17 cellular contexts compared by ENCODE assay signal in the genomic region with DNA sequence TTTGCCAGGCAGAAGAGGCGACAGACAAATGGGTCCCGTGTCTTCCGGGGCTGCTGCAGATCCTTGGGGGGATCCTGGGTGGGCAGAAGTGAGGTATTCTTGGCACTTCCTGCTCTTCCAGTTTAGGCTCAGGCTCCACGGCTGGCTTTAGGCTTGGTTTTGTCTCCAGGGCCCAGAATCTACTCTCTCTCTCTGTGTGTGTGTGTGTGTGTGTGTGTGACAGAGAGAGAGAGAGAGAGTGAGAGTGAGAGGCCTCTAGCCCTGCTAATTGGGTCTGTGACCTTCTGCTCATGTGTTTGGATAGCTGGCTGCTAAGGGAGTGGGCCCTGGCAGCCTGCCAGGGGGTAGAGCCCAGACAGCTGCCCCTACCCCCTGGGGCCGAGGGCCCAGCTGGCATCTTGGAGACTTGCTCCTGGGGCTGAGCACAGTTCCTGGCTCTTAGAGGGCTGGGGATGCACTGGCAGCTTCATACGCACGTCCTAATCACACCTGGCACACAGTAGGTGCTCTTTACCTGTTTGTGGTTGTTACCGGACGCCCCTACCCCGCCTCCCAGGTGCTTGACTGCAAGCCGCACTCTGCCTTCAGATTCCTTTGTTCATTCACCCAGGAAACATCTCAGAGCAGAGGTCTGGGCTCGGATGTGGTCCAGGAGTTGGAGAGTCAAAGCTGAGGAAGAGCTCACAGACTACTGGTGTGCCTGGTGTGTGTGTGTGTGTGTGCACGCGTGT. TPM values are rescaled to one million over a fixed set of nuclear protein-coding genes. Genes with fewer than 3 reads are reported as not detected.
A peak's percentile ranks its signal among the peaks of the same experiment; 100 is the strongest.
DNase-seq lines count a peak whose midpoint lies in the region; ATAC-seq and TF ChIP-seq lines count a peak whose summit lies in the region.
"Had no signal": no experiment of that assay in that cellular context is flagged by ENCODE, and none has a peak within 500 bp of the region (broad histone marks: within the 10 kb centered on the region; RNA-seq: fewer than 3 reads in every experiment).

No MANE protein-coding gene starts in this region.

- no peaks in the 10 kb centered on the region for H3K36me3 Mint-ChIP-seq in natural killer cell treated with Interleukin-12 subunit alpha and Interleukin-12 subunit beta and Interleukin-15 and Interleukin-18, amount 100 ng/mL, for 72 hours
- H3K36me3 Mint-ChIP-seq in natural killer cell (no peaks in the 10 kb centered on the region), glutamatergic neuron (ENCODE audit: unreplicated experiment) (no peaks in the 10 kb centered on the region)

- no peak for TF ChIP-seq CTCF in natural killer cell (IDR thresholded peaks at IDR 0.05)
- TF ChIP-seq CTCF in glutamatergic neuron (IDR thresholded peaks at IDR 0.05; ENCODE audit: partially characterized antibody, unreplicated experiment), result no peak
- TF ChIP-seq CTCF in dorsolateral prefrontal cortex (IDR thresholded peaks at IDR 0.05 in 54 of 56, conservative IDR thresholded peaks at IDR 0.05 in 2 of 56; ENCODE audit: low read depth in 1 of 56, partially characterized antibody in 56 of 56), result no peak

- H3K27ac Mint-ChIP-seq in natural killer cell treated with Interleukin-12 subunit alpha and Interleukin-12 subunit beta and Interleukin-15 and Interleukin-18, amount 100 ng/mL, for 72 hours, result no peak overlapping the region
- no peak overlapping the region for H3K27ac Mint-ChIP-seq in natural killer cell
- peak overlapping the region; percentile 65 for H3K27ac Mint-ChIP-seq in glutamatergic neuron (ENCODE audit: unreplicated experiment)

- H3K4me3 ChIP-seq in dorsolateral prefrontal cortex, result no peak overlapping the region
- H3K4me3 ChIP-seq: GM12878, vagina had no signal

- no peaks in the 10 kb centered on the region for H3K27me3 ChIP-seq in dorsolateral prefrontal cortex
- H3K27me3 ChIP-seq: brain microvascular endothelial cell, vagina had no signal

- H3K9me3 Mint-ChIP-seq in natural killer cell treated with Interleukin-12 subunit alpha and Interleukin-12 subunit beta and Interleukin-15 and Interleukin-18, amount 100 ng/mL, for 72 hours, result no peaks in the 10 kb centered on the region
- H3K9me3 Mint-ChIP-seq in natural killer cell (peaks cover 0 to 5% of the 10 kb centered on the region in 2 donors), glutamatergic neuron (ENCODE audit: unreplicated experiment) (peaks cover 13% of the 10 kb centered on the region)

- no peaks in the 10 kb centered on the region for H3K4me1 Mint-ChIP-seq in natural killer cell treated with Interleukin-12 subunit alpha and Interleukin-12 subunit beta and Interleukin-15 and Interleukin-18, amount 100 ng/mL, for 72 hours (ENCODE audit: low read depth in 2 of 2)
- H3K4me1 Mint-ChIP-seq in natural killer cell (no peaks in the 10 kb centered on the region), glutamatergic neuron (ENCODE audit: low read depth, unreplicated experiment) (peaks cover 18% of the 10 kb centered on the region)

- no peak for DNase-seq in natural killer cell treated with Interleukin-12 subunit alpha and Interleukin-12 subunit beta and Interleukin-15 and Interleukin-18, amount 100 ng/mL, for 72 hours (ENCODE audit: low spot score)
- DNase-seq in natural killer cell (no peak), NCI-H510A (lab: John Stamatoyannopoulos, UW) (peak; percentile 84), glutamatergic neuron (peak; percentile 78), CD1c-positive myeloid dendritic cell (ENCODE audit: extremely low spot score) (no peak), dorsolateral prefrontal cortex (no peak)
- DNase-seq: activated gamma-delta T cell, brain microvascular endothelial cell, hypothalamus, NCI-H187 treated with DMSO at 0.1 percent for 48 hours had no signal

- H3K4me3 Mint-ChIP-seq in natural killer cell treated with Interleukin-12 subunit alpha and Interleukin-12 subunit beta and Interleukin-15 and Interleukin-18, amount 100 ng/mL, for 72 hours, result no peak overlapping the region
- H3K4me3 Mint-ChIP-seq in natural killer cell (no peak overlapping the region), glutamatergic neuron (ENCODE audit: unreplicated experiment) (peak overlapping the region; percentile 26)

- peak overlapping the region in 4 of 59 donors; percentile 19 to 49 (median 32) for H3K27ac ChIP-seq in dorsolateral prefrontal cortex
- H3K27ac ChIP-seq: brain microvascular endothelial cell, epithelial cell of prostate, parathyroid adenoma, vagina had no signal

- peak; percentile 7 to 22 for ATAC-seq in natural killer cell treated with Interleukin-12 subunit alpha and Interleukin-12 subunit beta and Interleukin-15 and Interleukin-18, amount 100 ng/mL, for 72 hours
- ATAC-seq in natural killer cell, result no peak
- ATAC-seq in GM18498 (IDR thresholded peaks at IDR 0.05; ENCODE audit: unreplicated experiment), result no peak
- ATAC-seq in GM21526 (IDR thresholded peaks at IDR 0.05; ENCODE audit: low FRiP score, unreplicated experiment), result no peak
- ATAC-seq: GM12878 had no signal

- intact Hi-C loops in natural killer cell (cut with micrococcal nuclease) (no loop called here), dorsolateral prefrontal cortex (cut with DNase I) (no loop called here)

- H3K27me3 Mint-ChIP-seq in natural killer cell treated with Interleukin-12 subunit alpha and Interleukin-12 subunit beta and Interleukin-15 and Interleukin-18, amount 100 ng/mL, for 72 hours, result no peaks in the 10 kb centered on the region
- H3K27me3 Mint-ChIP-seq in natural killer cell (ENCODE audit: low read depth in 2 of 2) (no peaks in the 10 kb centered on the region), glutamatergic neuron (ENCODE audit: unreplicated experiment) (peaks cover 9% of the 10 kb centered on the region)

RNA-seq across cellular contexts. Expression of a gene that starts 39.4 kb away (rescaled TPM):
- total RNA-seq in natural killer cell treated with Interleukin-12 subunit alpha and Interleukin-12 subunit beta and Interleukin-15 and Interleukin-18, amount 100 ng/mL, for 72 hours, result not detected
- not detected for total RNA-seq in natural killer cell
- 6.8 TPM for total RNA-seq in glutamatergic neuron (ENCODE audit: unreplicated experiment)
- total RNA-seq in dorsolateral prefrontal cortex, result 100 to 1,000 TPM in 1 of 120 experiments, 10 to 100 TPM in 119; 14.5 to 102 (median 32.1) TPM
- total RNA-seq: lung microvascular endothelial cell, vagina had no signal

Comparison
In these comparisons a context has a peak if more than half of its experiments do, and no peak if none do; other contexts are left out.
1. ATAC-seq: peak in natural killer cell treated with Interleukin-12 subunit alpha and Interleukin-12 subunit beta and Interleukin-15 and Interleukin-18, amount 100 ng/mL, for 72 hours (2 of 2); none in natural killer cell (0 of 3), GM18498 (single experiment) and GM21526 (single experiment).
2. DNase-seq: peak in NCI-H510A (single experiment) and glutamatergic neuron (single experiment); none in natural killer cell treated with Interleukin-12 subunit alpha and Interleukin-12 subunit beta and Interleukin-15 and Interleukin-18, amount 100 ng/mL, for 72 hours (single experiment), natural killer cell (single experiment), CD1c-positive myeloid dendritic cell (single experiment) and dorsolateral prefrontal cortex (0 of 10).